In genomic region chr12:124371366-124371765, GRCh38 we compare ENCODE assay signal across 2 cellular contexts.
TF ChIP-seq lines count a peak whose summit lies in the region.

No MANE protein-coding gene starts in this region.

TF ChIP-seq in A549, 52 proteins besides CTCF, POLR2A, EP300 and RAD21 (continued from another document):
- TF ChIP-seq GATA3 (IDR thresholded peaks at IDR 0.05; ENCODE audit: borderline replicate concordance) (0 out of 2 replicates have a peak, but pooled peaks have one; percentile 5), MYC (IDR thresholded peaks at IDR 0.05; ENCODE audit: borderline replicate concordance, low read length) (no peak)

TF ChIP-seq in GM23338, 12 proteins besides CTCF, POLR2A, EP300 and RAD21:
- TF ChIP-seq ZNF462 (CRISPR knock-in tag; IDR thresholded peaks at IDR 0.05) (no peak), STAT1 (IDR thresholded peaks at IDR 0.05; ENCODE audit: unreplicated experiment) (no peak), POLR2AphosphoS5 (IDR thresholded peaks at IDR 0.05; ENCODE audit: low read depth) (no peak), ETS1 (IDR thresholded peaks at IDR 0.05) (no peak), EZH2 (IDR thresholded peaks at IDR 0.05; ENCODE audit: low read depth, unreplicated experiment) (no peak), ZNF331 (CRISPR knock-in tag; IDR thresholded peaks at IDR 0.05; ENCODE audit: low read depth) (no peak), CREB1 (CRISPR knock-in tag; IDR thresholded peaks at IDR 0.05; ENCODE audit: low read depth) (no peak), JUNB (IDR thresholded peaks at IDR 0.05; ENCODE audit: unreplicated experiment) (no peak), EZH2phosphoT487 (IDR thresholded peaks at IDR 0.05; ENCODE audit: unreplicated experiment) (no peak), NANOG (IDR thresholded peaks at IDR 0.05; ENCODE audit: borderline replicate concordance) (no peak), REST (IDR thresholded peaks at IDR 0.05; ENCODE audit: unreplicated experiment) (no peak), ZNF114 (CRISPR knock-in tag; IDR thresholded peaks at IDR 0.05) (no peak)
